Comparison of ENCODE assay signal across 18 cellular contexts in genomic region chr2:20199381-20200270, GRCh38. TPM values are rescaled to one million over a fixed set of nuclear protein-coding genes. Genes with fewer than 3 reads are reported as not detected.
A peak's percentile ranks its signal among the peaks of the same experiment; 100 is the strongest.
DNase-seq lines count a peak whose midpoint lies in the region; ATAC-seq and TF ChIP-seq lines count a peak whose summit lies in the region.
"Had no signal": no experiment of that assay in that cellular context is flagged by ENCODE, and none has a peak within 500 bp of the region (broad histone marks: within the 10 kb centered on the region; RNA-seq: fewer than 3 reads in every experiment).

No MANE protein-coding gene starts in this region.

- no peak for TF ChIP-seq POLR2A in spleen (IDR thresholded peaks at IDR 0.05)

- intact Hi-C loops in Right ventricle myocardium inferior (cut with DNase I) = no loop called here
- intact Hi-C loops in heart right ventricle (cut with DNase I) = no loop called here
- intact Hi-C loops in lower lobe of right lung (cut with DNase I) = no loop called here
- intact Hi-C loops in upper lobe of right lung (cut with DNase I) = no loop called here
- intact Hi-C loops in spleen (cut with DNase I; ENCODE audit: low total_unique reads) = no loop called here

- no peak overlapping the region for H3K4me3 ChIP-seq in heart right ventricle
- H3K4me3 ChIP-seq in epithelial cell of esophagus (ENCODE audit: low read length) = no peak overlapping the region
- no peak overlapping the region for H3K4me3 ChIP-seq in lower lobe of right lung
- H3K4me3 ChIP-seq in upper lobe of right lung = no peak overlapping the region
- H3K4me3 ChIP-seq in spleen = no peak overlapping the region
- H3K4me3 ChIP-seq: K562, PC-9, SJSA1 had no signal

- no peaks in the 10 kb centered on the region for H3K9me3 ChIP-seq in heart right ventricle
- H3K9me3 ChIP-seq in lower lobe of right lung = no peaks in the 10 kb centered on the region
- H3K9me3 ChIP-seq in upper lobe of right lung = no peaks in the 10 kb centered on the region
- no peaks in the 10 kb centered on the region for H3K9me3 ChIP-seq in spleen
- H3K9me3 ChIP-seq: SJSA1 had no signal

- H3K27ac ChIP-seq in heart right ventricle (no peak overlapping the region), lower lobe of right lung (peak overlapping the region; percentile 41), upper lobe of right lung (peak overlapping the region; percentile 63), spleen (no peak overlapping the region)
- H3K27ac ChIP-seq: PC-9, SJSA1 had no signal

- H3K36me3 ChIP-seq in heart right ventricle = no peaks in the 10 kb centered on the region
- peaks cover 14% of the 10 kb centered on the region for H3K36me3 ChIP-seq in lower lobe of right lung
- H3K36me3 ChIP-seq in upper lobe of right lung = no peaks in the 10 kb centered on the region
- no peaks in the 10 kb centered on the region for H3K36me3 ChIP-seq in spleen

- WGBS in heart right ventricle, 2 donors = 90 to 91% methylated on average over 11 of the region's 11 CpGs
- 82 to 93% (median 83%) methylated on average over 11 of the region's 11 CpGs for WGBS in spleen, 5 donors

- DNase-seq in Right ventricle myocardium inferior (ENCODE audit: missing footprints) = peak; percentile 15
- no peak for DNase-seq in heart right ventricle
- DNase-seq in epithelial cell of esophagus (ENCODE audit: low read depth) = peak; percentile 62
- no peak for DNase-seq in lower lobe of right lung
- no peak for DNase-seq in upper lobe of right lung
- DNase-seq in spleen = no peak
- no peak for DNase-seq in NCI-H1930 (lab: John Stamatoyannopoulos, UW)
- DNase-seq: 8988T, GDM1, GOT3, NCI-H1694 treated with DMSO at 0.1 percent for 48 hours, NCI-H2107, PC-9 had no signal

- TF ChIP-seq CTCF in heart right ventricle (IDR thresholded peaks at IDR 0.05) = no peak
- no peak for TF ChIP-seq CTCF in epithelial cell of esophagus (IDR thresholded peaks at IDR 0.05; ENCODE audit: insufficient read depth, low read depth, low read length, missing control alignments)
- TF ChIP-seq CTCF in lower lobe of right lung (IDR thresholded peaks at IDR 0.05) = no peak
- no peak for TF ChIP-seq CTCF in upper lobe of right lung (IDR thresholded peaks at IDR 0.05)
- TF ChIP-seq CTCF in spleen (IDR thresholded peaks at IDR 0.05 in 8 of 11, conservative IDR thresholded peaks at IDR 0.05 in 3 of 11) = no peak

- H3K4me1 ChIP-seq in heart right ventricle (no peaks in the 10 kb centered on the region), lower lobe of right lung (peaks cover 25% of the 10 kb centered on the region), upper lobe of right lung (peaks cover 7% of the 10 kb centered on the region), spleen (no peaks in the 10 kb centered on the region)
- H3K4me1 ChIP-seq: SJSA1 had no signal

- H3K27me3 ChIP-seq in heart right ventricle (no peaks in the 10 kb centered on the region), lower lobe of right lung (ENCODE audit: low read depth) (no peaks in the 10 kb centered on the region), upper lobe of right lung (no peaks in the 10 kb centered on the region), spleen (replicated peaks in 1 of 7) (no peaks in the 10 kb centered on the region)
- H3K27me3 ChIP-seq: SJSA1 had no signal

- no peak for ATAC-seq in Right ventricle myocardium inferior
- no peak for ATAC-seq in heart right ventricle
- no peak for ATAC-seq in lower lobe of right lung
- no peak for ATAC-seq in upper lobe of right lung
- no peak for ATAC-seq in GM19463 (IDR thresholded peaks at IDR 0.05; ENCODE audit: unreplicated experiment)
- ATAC-seq: HCT116, K562 had no signal

RNA-seq across cellular contexts. Expression of gene SDC1, which starts 25.3 kb away (rescaled TPM):
- 0.68 TPM for total RNA-seq in Right ventricle myocardium inferior
- total RNA-seq in heart right ventricle = 1 to 10 TPM in 2 of 10 donors, under 1 TPM in 6, not detected in 2; 0.27 to 2.1 (median 0.33) TPM
- under 1 TPM; 0.30 to 0.44 TPM for polyA plus RNA-seq in heart right ventricle
- 90.0 TPM for total RNA-seq in lower lobe of right lung
- total RNA-seq in upper lobe of right lung = 148 TPM
- total RNA-seq in spleen = 10 to 100 TPM in 6 of 7 donors, 1 to 10 TPM in 1; 6.0 to 43.8 (median 21.7) TPM
- polyA plus RNA-seq in spleen = 1 to 10 TPM in 1 of 3 donors, under 1 TPM in 2; 0.54 to 3.5 (median 0.85) TPM
- polyA plus RNA-seq: CD14-positive monocyte had no signal

Comparison
In these comparisons a context has a peak if more than half of its experiments do, and no peak if none do; other contexts are left out.
1. DNase-seq: peak in Right ventricle myocardium inferior (single experiment) and epithelial cell of esophagus (single experiment); none in heart right ventricle (0 of 2), lower lobe of right lung (single experiment), upper lobe of right lung (single experiment), spleen (single experiment) and NCI-H1930 (0 of 2).
2. H3K27ac ChIP-seq: peak in lower lobe of right lung (single experiment) and upper lobe of right lung (single experiment); none in heart right ventricle (0 of 10) and spleen (0 of 8).